In genomic region chr6:52416629-52417151, GRCh38 we compare ENCODE assay signal across 1 cellular context.
TF ChIP-seq lines count a peak whose summit lies in the region.

No MANE protein-coding gene starts in this region.

TF ChIP-seq in K562, 482 proteins besides CTCF, POLR2A, EP300 and RAD21 (continued from another document):
- TF ChIP-seq, protein P1, sequence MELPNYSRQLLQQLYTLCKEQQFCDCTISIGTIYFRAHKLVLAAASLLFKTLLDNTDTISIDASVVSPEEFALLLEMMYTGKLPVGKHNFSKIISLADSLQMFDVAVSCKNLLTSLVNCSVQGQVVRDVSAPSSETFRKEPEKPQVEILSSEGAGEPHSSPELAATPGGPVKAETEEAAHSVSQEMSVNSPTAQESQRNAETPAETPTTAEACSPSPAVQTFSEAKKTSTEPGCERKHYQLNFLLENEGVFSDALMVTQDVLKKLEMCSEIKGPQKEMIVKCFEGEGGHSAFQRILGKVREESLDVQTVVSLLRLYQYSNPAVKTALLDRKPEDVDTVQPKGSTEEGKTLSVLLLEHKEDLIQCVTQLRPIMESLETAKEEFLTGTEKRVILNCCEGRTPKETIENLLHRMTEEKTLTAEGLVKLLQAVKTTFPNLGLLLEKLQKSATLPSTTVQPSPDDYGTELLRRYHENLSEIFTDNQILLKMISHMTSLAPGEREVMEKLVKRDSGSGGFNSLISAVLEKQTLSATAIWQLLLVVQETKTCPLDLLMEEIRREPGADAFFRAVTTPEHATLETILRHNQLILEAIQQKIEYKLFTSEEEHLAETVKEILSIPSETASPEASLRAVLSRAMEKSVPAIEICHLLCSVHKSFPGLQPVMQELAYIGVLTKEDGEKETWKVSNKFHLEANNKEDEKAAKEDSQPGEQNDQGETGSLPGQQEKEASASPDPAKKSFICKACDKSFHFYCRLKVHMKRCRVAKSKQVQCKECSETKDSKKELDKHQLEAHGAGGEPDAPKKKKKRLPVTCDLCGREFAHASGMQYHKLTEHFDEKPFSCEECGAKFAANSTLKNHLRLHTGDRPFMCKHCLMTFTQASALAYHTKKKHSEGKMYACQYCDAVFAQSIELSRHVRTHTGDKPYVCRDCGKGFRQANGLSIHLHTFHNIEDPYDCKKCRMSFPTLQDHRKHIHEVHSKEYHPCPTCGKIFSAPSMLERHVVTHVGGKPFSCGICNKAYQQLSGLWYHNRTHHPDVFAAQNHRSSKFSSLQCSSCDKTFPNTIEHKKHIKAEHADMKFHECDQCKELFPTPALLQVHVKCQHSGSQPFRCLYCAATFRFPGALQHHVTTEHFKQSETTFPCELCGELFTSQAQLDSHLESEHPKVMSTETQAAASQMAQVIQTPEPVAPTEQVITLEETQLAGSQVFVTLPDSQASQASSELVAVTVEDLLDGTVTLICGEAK (IDR thresholded peaks at IDR 0.05), result no peak
- TF ChIP-seq, protein P1 (CRISPR knock-in tag; IDR thresholded peaks at IDR 0.05), result no peak
- TF ChIP-seq TRIM28 (IDR thresholded peaks at IDR 0.05) (no peak), HDAC2 (IDR thresholded peaks at IDR 0.05) (no peak), ETV1 (tag; conservative IDR thresholded peaks at IDR 0.05; ENCODE audit: low read depth) (no peak), HDAC8 (tag; IDR thresholded peaks at IDR 0.05) (no peak), CREB1 (IDR thresholded peaks at IDR 0.05) (no peak), CREB1 (CRISPR knock-in tag; IDR thresholded peaks at IDR 0.05) (no peak), E2F6 (IDR thresholded peaks at IDR 0.05; ENCODE audit: borderline replicate concordance in 1 of 2, extremely low read depth in 1 of 2, insufficient read depth in 1 of 2, insufficient read length in 1 of 2, low read depth in 1 of 2, low read length in 1 of 2, poor library complexity in 1 of 2, severe bottlenecking in 1 of 2) (no peak), ZNF124 (CRISPR knock-in tag; IDR thresholded peaks at IDR 0.05) (no peak), KHSRP (IDR thresholded peaks at IDR 0.05) (no peak)
- TF ChIP-seq, protein P2, sequence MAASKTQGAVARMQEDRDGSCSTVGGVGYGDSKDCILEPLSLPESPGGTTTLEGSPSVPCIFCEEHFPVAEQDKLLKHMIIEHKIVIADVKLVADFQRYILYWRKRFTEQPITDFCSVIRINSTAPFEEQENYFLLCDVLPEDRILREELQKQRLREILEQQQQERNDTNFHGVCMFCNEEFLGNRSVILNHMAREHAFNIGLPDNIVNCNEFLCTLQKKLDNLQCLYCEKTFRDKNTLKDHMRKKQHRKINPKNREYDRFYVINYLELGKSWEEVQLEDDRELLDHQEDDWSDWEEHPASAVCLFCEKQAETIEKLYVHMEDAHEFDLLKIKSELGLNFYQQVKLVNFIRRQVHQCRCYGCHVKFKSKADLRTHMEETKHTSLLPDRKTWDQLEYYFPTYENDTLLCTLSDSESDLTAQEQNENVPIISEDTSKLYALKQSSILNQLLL (CRISPR knock-in tag; IDR thresholded peaks at IDR 0.05; ENCODE audit: borderline replicate concordance), result no peak
